In genomic region chr3:52117537-52117936, GRCh38 we compare ENCODE assay signal across 20 cellular contexts.
"Had no signal": no experiment of that assay in that cellular context is flagged by ENCODE, and none has a peak within 500 bp of the region (broad histone marks: within the 10 kb centered on the region; RNA-seq: fewer than 3 reads in every experiment).

No MANE protein-coding gene starts in this region.

- H3K9me3 ChIP-seq: right lobe of liver, testis had no signal

- H3K27ac ChIP-seq: hepatocyte, right lobe of liver, skin epidermis, testis had no signal

- H2AFZ ChIP-seq: hepatocyte had no signal

- H3K27me3 ChIP-seq: hepatocyte, right lobe of liver, testis had no signal

- H3K36me3 ChIP-seq: right lobe of liver had no signal

- DNase-seq: activated CD4-positive, alpha-beta memory T cell treated with anti-CD3 and anti-CD28 coated beads for 36 hours; activated CD4-positive, alpha-beta T cell treated with anti-CD3 and anti-CD28 coated beads for 4 hours; activated CD4-positive, CD25-positive, alpha-beta regulatory T cell; activated naive CD4-positive, alpha-beta T cell treated with anti-CD3 and anti-CD28 coated beads for 36 hours; activated naive CD8-positive, alpha-beta T cell treated with anti-CD3 and anti-CD28 coated beads, Interleukin-2, amount 10 ng/mL, durations not matched to agents 7 days and 5 days; activated T-cell treated with anti-CD3 and anti-CD28 coated beads, Interleukin-2, amount 50 U/mL, for 48 hours; amniotic stem cell; effector memory CD8-positive, alpha-beta T cell; immature natural killer cell; mesenchymal stem cell; stimulated activated CD4-positive, alpha-beta T cell treated with anti-CD3 and anti-CD28 coated beads, Interleukin-1b, Interleukin-23, amount 100 ng/mL, for 48 hours; stimulated activated naive CD8-positive, alpha-beta T cell treated with anti-CD3 and anti-CD28 coated beads, Interleukin-15, amount 100 ng/mL, for 72 hours; SW 1271; T-helper 17 cell; testis had no signal

- H3K4me1 ChIP-seq: right lobe of liver had no signal

- H3K79me2 ChIP-seq: hepatocyte had no signal

- FAIRE-seq: endothelial cell of umbilical vein had no signal

- H3K4me3 ChIP-seq: hepatocyte, right lobe of liver, skin epidermis, testis had no signal

- H3K4me2 ChIP-seq: hepatocyte had no signal

- ATAC-seq: effector memory CD8-positive, alpha-beta T cell; esophagus mucosa; right lobe of liver; stimulated activated naive CD8-positive, alpha-beta T cell treated with anti-CD3 and anti-CD28 coated beads, Interleukin-15, amount 100 ng/mL, for 72 hours; T-helper 17 cell had no signal
